Comparison of ENCODE assay signal across 20 cellular contexts in genomic region chr2:235562065-235562747, GRCh38.
DNase-seq lines count a peak whose midpoint lies in the region; ATAC-seq and TF ChIP-seq lines count a peak whose summit lies in the region.
"Had no signal": no experiment of that assay in that cellular context is flagged by ENCODE, and none has a peak within 500 bp of the region (broad histone marks: within the 10 kb centered on the region; RNA-seq: fewer than 3 reads in every experiment).

No MANE protein-coding gene starts in this region.

- H3K36me3 Mint-ChIP-seq in GM23338 (ENCODE audit: low read depth), result 0 out of 3 replicates have a peak, but pooled peaks cover 2% of the 10 kb centered on the region
- peaks cover 2% of the 10 kb centered on the region for H3K36me3 Mint-ChIP-seq in mesothelial cell of epicardium
- no peaks in the 10 kb centered on the region for H3K36me3 Mint-ChIP-seq in T-helper 17 cell (ENCODE audit: low read depth)
- H3K36me3 Mint-ChIP-seq: CD14-positive monocyte; CD8-positive, alpha-beta T cell; IgD-negative memory B cell had no signal

- H3K27ac Mint-ChIP-seq in GM23338 (no peak overlapping the region; the same call in 1 of the 2 replicates), mesothelial cell of epicardium (peak overlapping the region; percentile 25), T-helper 17 cell (no peak overlapping the region)
- H3K27ac Mint-ChIP-seq: B cell; CD14-positive monocyte; CD8-positive, alpha-beta T cell; HFFc6 had no signal

- ATAC-seq in GM23338 (peak; percentile 58), GM21723 (IDR thresholded peaks at IDR 0.05; ENCODE audit: unreplicated experiment) (no peak), T-helper 17 cell (no peak)
- ATAC-seq: CD8-positive, alpha-beta T cell had no signal

- H3K9me3 ChIP-seq in smooth muscle cell (replicated peaks; ENCODE audit: low read depth) (no peaks in the 10 kb centered on the region), T-helper 17 cell (ENCODE audit: control insufficient read depth, low read length, poor library complexity, severe bottlenecking) (no peaks in the 10 kb centered on the region)

- H3K9ac ChIP-seq in smooth muscle cell (ENCODE audit: low read depth), result no peak overlapping the region

- H3K36me3 ChIP-seq in GM23338 (ENCODE audit: insufficient read depth) (no peaks in the 10 kb centered on the region; the same call in 1 of the 2 replicates), smooth muscle cell (ENCODE audit: low read depth) (no peaks in the 10 kb centered on the region)

- H3K79me2 ChIP-seq in GM23338 (replicated peaks; ENCODE audit: insufficient read depth) (peaks cover 93% of the 10 kb centered on the region), smooth muscle cell (ENCODE audit: low read depth) (peaks cover 40% of the 10 kb centered on the region)

- H2AFZ ChIP-seq in GM23338, result no peak overlapping the region
- no peak overlapping the region for H2AFZ ChIP-seq in smooth muscle cell (ENCODE audit: low read depth)

- H3K9me2 ChIP-seq in GM23338 (ENCODE audit: insufficient read depth), result peaks cover 6% of the 10 kb centered on the region; the same call in 1 of the 2 replicates

- no peak overlapping the region for H3K4me3 Mint-ChIP-seq in GM23338
- H3K4me3 Mint-ChIP-seq in mesothelial cell of epicardium, result no peak overlapping the region
- H3K4me3 Mint-ChIP-seq in T-helper 17 cell, result no peak overlapping the region
- H3K4me3 Mint-ChIP-seq: B cell; CD8-positive, alpha-beta T cell; HFFc6; IgD-negative memory B cell had no signal

- peak overlapping the region; percentile 32; the same call in 1 of the 2 replicates for H3K27ac ChIP-seq in GM23338 (ENCODE audit: low read depth)
- H3K27ac ChIP-seq in VCaP, result peak overlapping the region; percentile 72
- no peak overlapping the region for H3K27ac ChIP-seq in smooth muscle cell (ENCODE audit: low read depth)

- H3K9me3 Mint-ChIP-seq in GM23338 (no peaks in the 10 kb centered on the region), mesothelial cell of epicardium (no peaks in the 10 kb centered on the region)
- H3K9me3 Mint-ChIP-seq: CD8-positive, alpha-beta T cell; HFFc6; IgD-negative memory B cell had no signal

- 63% methylated on average over 11 of the region's 11 CpGs for WGBS in smooth muscle cell (ENCODE audit: low lambda C conversion rate)

- no peaks in the 10 kb centered on the region for H3F3A ChIP-seq in GM23338 (replicated peaks; ENCODE audit: low read depth)
- H3F3A ChIP-seq in smooth muscle cell (ENCODE audit: low read depth), result peaks cover 3% of the 10 kb centered on the region

- H3K4me3 ChIP-seq in GM23338 (no peak overlapping the region), smooth muscle cell (no peak overlapping the region)

- DNase-seq in GM23338 (ENCODE audit: low spot score) (no peak), mesothelial cell of epicardium (ENCODE audit: low spot score in 2 of 2, unreplicated experiment in 2 of 2) (no peak), smooth muscle cell (lab: John Stamatoyannopoulos, UW; ENCODE audit: unreplicated experiment) (no peak), DMS79 treated with DMSO at 0.1 percent for 48 hours (lab: John Stamatoyannopoulos, UW) (no peak), HuH-7 (ENCODE audit: low spot score) (no peak), T-helper 17 cell (no peak)
- DNase-seq: CD8-positive, alpha-beta T cell; COR-L47; DMS153; DND-41; GDM1; GOT3; HCEC 1CT; HFFc6; KG1 had no signal

- no peak overlapping the region for H3K4me2 ChIP-seq in GM23338
- H3K4me2 ChIP-seq in smooth muscle cell, result peak overlapping the region; percentile 3

- TF ChIP-seq CTCF in GM23338 (conservative IDR thresholded peaks at IDR 0.05; ENCODE audit: low read depth in 2 of 2) (no peak), VCaP (conservative IDR thresholded peaks at IDR 0.05) (no peak), mesothelial cell of epicardium (IDR thresholded peaks at IDR 0.05; ENCODE audit: unreplicated experiment) (no peak), smooth muscle cell (IDR thresholded peaks at IDR 0.05; ENCODE audit: borderline replicate concordance, insufficient read depth, poor library complexity, severe bottlenecking) (no peak)

- peaks cover 9% of the 10 kb centered on the region for H3K27me3 Mint-ChIP-seq in GM23338 (ENCODE audit: insufficient read depth, low read depth, poor library complexity)
- H3K27me3 Mint-ChIP-seq in mesothelial cell of epicardium (ENCODE audit: low read depth), result peaks cover 3% of the 10 kb centered on the region
- H3K27me3 Mint-ChIP-seq in T-helper 17 cell, result peaks cover 44% of the 10 kb centered on the region

- H3K4me1 ChIP-seq in GM23338 (ENCODE audit: insufficient read depth), result peaks cover 24% of the 10 kb centered on the region
- peaks cover 12% of the 10 kb centered on the region for H3K4me1 ChIP-seq in smooth muscle cell (ENCODE audit: low read depth)

- H4K20me1 ChIP-seq in GM23338 (replicated peaks; ENCODE audit: insufficient read depth), result peaks cover 8% of the 10 kb centered on the region
- H4K20me1 ChIP-seq in smooth muscle cell (ENCODE audit: low read depth), result peaks cover 100% of the 10 kb centered on the region

- H3K4me1 Mint-ChIP-seq in GM23338 (peaks cover 38% of the 10 kb centered on the region), mesothelial cell of epicardium (peaks cover 37% of the 10 kb centered on the region), T-helper 17 cell (no peaks in the 10 kb centered on the region)
- H3K4me1 Mint-ChIP-seq: B cell, CD14-positive monocyte, IgD-negative memory B cell had no signal

- H3K27me3 ChIP-seq in GM23338 (ENCODE audit: insufficient read depth), result no peaks in the 10 kb centered on the region
- no peaks in the 10 kb centered on the region for H3K27me3 ChIP-seq in smooth muscle cell (ENCODE audit: low read depth)

TF ChIP-seq in GM23338, 12 proteins besides CTCF, POLR2A, EP300 and RAD21 (continues in another document):
- no peak for TF ChIP-seq EZH2phosphoT487 (IDR thresholded peaks at IDR 0.05; ENCODE audit: unreplicated experiment)
- no peak for TF ChIP-seq ETS1 (IDR thresholded peaks at IDR 0.05)
- TF ChIP-seq REST (IDR thresholded peaks at IDR 0.05; ENCODE audit: unreplicated experiment), result no peak
- no peak for TF ChIP-seq EZH2 (IDR thresholded peaks at IDR 0.05; ENCODE audit: low read depth, unreplicated experiment)
- no peak for TF ChIP-seq STAT1 (IDR thresholded peaks at IDR 0.05; ENCODE audit: unreplicated experiment)
- no peak for TF ChIP-seq POLR2AphosphoS5 (IDR thresholded peaks at IDR 0.05; ENCODE audit: low read depth)
- TF ChIP-seq JUNB (IDR thresholded peaks at IDR 0.05; ENCODE audit: unreplicated experiment), result no peak
- TF ChIP-seq NANOG (IDR thresholded peaks at IDR 0.05; ENCODE audit: borderline replicate concordance), result no peak
- TF ChIP-seq ZNF114 (CRISPR knock-in tag; IDR thresholded peaks at IDR 0.05), result no peak
